11 cellular contexts compared by ENCODE assay signal in genomic region chr20:36833275-36834020, GRCh38. TPM values are rescaled to one million over a fixed set of nuclear protein-coding genes. Genes with fewer than 3 reads are reported as not detected.
A peak's percentile ranks its signal among the peaks of the same experiment; 100 is the strongest.
DNase-seq lines count a peak whose midpoint lies in the region; ATAC-seq and TF ChIP-seq lines count a peak whose summit lies in the region.
"Had no signal": no experiment of that assay in that cellular context is flagged by ENCODE, and none has a peak within 500 bp of the region (broad histone marks: within the 10 kb centered on the region; RNA-seq: fewer than 3 reads in every experiment).

No MANE protein-coding gene starts in this region.

- CTCF ChIA-PET in HEK293T (lab: Yijun Ruan, JAX): interaction anchor here (1.4 kb wide), 1 partner anchor 25 kb away, joined by 5 read pairs; no protein-coding TSS in a partner anchor

- H3K9ac ChIP-seq in NT2/D1 (ENCODE audit: insufficient read length, low read depth) (peak overlapping the region; percentile 59), rectal smooth muscle tissue (ENCODE audit: low read length) (no peak overlapping the region)

- H3K4me1 ChIP-seq in NT2/D1 (ENCODE audit: insufficient read depth, insufficient read length): peaks cover 17% of the 10 kb centered on the region
- H3K4me1 ChIP-seq in rectal smooth muscle tissue (ENCODE audit: control insufficient read depth, insufficient read depth, low read length): peaks cover 49% of the 10 kb centered on the region

- peak; percentile 43 for DNase-seq in AG09319 (ENCODE audit: extremely low read depth, low read depth)
- no peak for DNase-seq in NT2/D1 (ENCODE audit: low read depth, low spot score)
- DNase-seq in fibroblast of the aortic adventitia (ENCODE audit: low read depth): peak; percentile 46
- DNase-seq in HEK293T (ENCODE audit: extremely low spot score): no peak
- no peak for DNase-seq in SKM-1 treated with dmso at 0.1 percent for 144 hours (lab: John Stamatoyannopoulos, UW; ENCODE audit: unreplicated experiment)
- DNase-seq: CD4-positive, alpha-beta T cell; NCI-H146 had no signal

- no peaks in the 10 kb centered on the region for H3K9me3 Mint-ChIP-seq in activated T-helper 17 cell treated with anti-CD3 and anti-CD28 coated beads, Interleukin-2, amount 50 U/mL, for 72 hours
- H3K9me3 Mint-ChIP-seq: CD4-positive, alpha-beta T cell had no signal

- H3K9me3 ChIP-seq in NT2/D1 (ENCODE audit: insufficient read depth, low read length): no peaks in the 10 kb centered on the region

- H3K36me3 ChIP-seq in NT2/D1 (ENCODE audit: insufficient read depth, insufficient read length, low read length) (peaks cover 34% of the 10 kb centered on the region), rectal smooth muscle tissue (ENCODE audit: control insufficient read depth, insufficient read depth, low read length) (peaks cover 12% of the 10 kb centered on the region)

- H3K4me3 ChIP-seq in NT2/D1 (ENCODE audit: insufficient read length, low read depth) (no peak overlapping the region), fibroblast of the aortic adventitia (ENCODE audit: low read depth, low read length) (no peak overlapping the region), rectal smooth muscle tissue (ENCODE audit: low read length) (no peak overlapping the region)
- H3K4me3 ChIP-seq: SK-N-MC had no signal

- H3K27ac Mint-ChIP-seq in activated T-helper 17 cell treated with anti-CD3 and anti-CD28 coated beads, Interleukin-2, amount 50 U/mL, for 72 hours: no peak overlapping the region
- H3K27ac Mint-ChIP-seq: CD4-positive, alpha-beta T cell had no signal

- H3K27me3 ChIP-seq in NT2/D1 (ENCODE audit: insufficient read depth, insufficient read length) (no peaks in the 10 kb centered on the region), rectal smooth muscle tissue (ENCODE audit: control insufficient read depth, insufficient read depth, low read length) (no peaks in the 10 kb centered on the region)

- H3K36me3 Mint-ChIP-seq in activated T-helper 17 cell treated with anti-CD3 and anti-CD28 coated beads, Interleukin-2, amount 50 U/mL, for 72 hours (ENCODE audit: low read depth): no peaks in the 10 kb centered on the region

- no peak for ATAC-seq in HG03354 (IDR thresholded peaks at IDR 0.05; ENCODE audit: poor library complexity, severe bottlenecking, unreplicated experiment)
- ATAC-seq in activated T-helper 17 cell treated with anti-CD3 and anti-CD28 coated beads, Interleukin-2, amount 50 U/mL, for 72 hours (replicated peaks): no peak

- H3K27me3 Mint-ChIP-seq in activated T-helper 17 cell treated with anti-CD3 and anti-CD28 coated beads, Interleukin-2, amount 50 U/mL, for 72 hours: no peaks in the 10 kb centered on the region
- H3K27me3 Mint-ChIP-seq: CD4-positive, alpha-beta T cell had no signal

- POLR2A ChIA-PET in HEK293T (lab: Yijun Ruan, JAX): interaction anchor here (1.3 kb wide), 1 partner anchor 29 kb away, joined by 4 read pairs; no protein-coding TSS in a partner anchor

- peak overlapping the region; percentile 88 for H3K27ac ChIP-seq in rectal smooth muscle tissue (ENCODE audit: low read depth, low read length)

- no peak for TF ChIP-seq CTCF in AG09319 (IDR thresholded peaks at IDR 0.05; ENCODE audit: low read depth, low read length)
- no peak for TF ChIP-seq CTCF in fibroblast of the aortic adventitia (IDR thresholded peaks at IDR 0.05; ENCODE audit: insufficient read depth, low read length)

- no peak overlapping the region for H3K4me3 Mint-ChIP-seq in activated T-helper 17 cell treated with anti-CD3 and anti-CD28 coated beads, Interleukin-2, amount 50 U/mL, for 72 hours
- H3K4me3 Mint-ChIP-seq: CD4-positive, alpha-beta T cell had no signal

- H3K4me1 Mint-ChIP-seq in activated T-helper 17 cell treated with anti-CD3 and anti-CD28 coated beads, Interleukin-2, amount 50 U/mL, for 72 hours: no peaks in the 10 kb centered on the region

TF ChIP-seq in HEK293T, 16 proteins besides CTCF, POLR2A, EP300 and RAD21:
- TF ChIP-seq HDGF (IDR thresholded peaks at IDR 0.05; ENCODE audit: borderline replicate concordance) (no peak), FOXM1 (IDR thresholded peaks at IDR 0.05; ENCODE audit: borderline replicate concordance) (no peak), BHLHE40 (IDR thresholded peaks at IDR 0.05; ENCODE audit: borderline replicate concordance) (no peak), L3MBTL2 (conservative IDR thresholded peaks at IDR 0.05) (no peak), ARNT (IDR thresholded peaks at IDR 0.05) (no peak), SUZ12 (IDR thresholded peaks at IDR 0.05) (no peak)

RNA-seq across cellular contexts. Expression of gene TLDC2, which starts 42.5 kb away (rescaled TPM):
- 0.18 TPM in 1 of 2 replicates, not detected in the other for total RNA-seq in fibroblast of the aortic adventitia (ENCODE audit: low replicate concordance)
- not detected for total RNA-seq in activated T-helper 17 cell treated with anti-CD3 and anti-CD28 coated beads, Interleukin-2, amount 50 U/mL, for 72 hours
- total RNA-seq: CD4-positive, alpha-beta T cell had no signal

RNA-seq across cellular contexts. Expression of gene DSN1, which starts 59.9 kb away (rescaled TPM):
- total RNA-seq in fibroblast of the aortic adventitia (ENCODE audit: low replicate concordance): 10.2 and 40.4 TPM in 2 replicates
- total RNA-seq in activated T-helper 17 cell treated with anti-CD3 and anti-CD28 coated beads, Interleukin-2, amount 50 U/mL, for 72 hours: 10 to 100 TPM; 31.8 to 34.8 TPM

Comparison
In these comparisons a context has a peak if more than half of its experiments do, and no peak if none do; other contexts are left out.
1. DNase-seq: peak in AG09319 (single experiment) and fibroblast of the aortic adventitia (single experiment); none in NT2/D1 (single experiment), HEK293T (single experiment) and SKM-1 treated with dmso at 0.1 percent for 144 hours (single experiment).